ENCODE assay signal across 18 cellular contexts in the genomic region with DNA sequence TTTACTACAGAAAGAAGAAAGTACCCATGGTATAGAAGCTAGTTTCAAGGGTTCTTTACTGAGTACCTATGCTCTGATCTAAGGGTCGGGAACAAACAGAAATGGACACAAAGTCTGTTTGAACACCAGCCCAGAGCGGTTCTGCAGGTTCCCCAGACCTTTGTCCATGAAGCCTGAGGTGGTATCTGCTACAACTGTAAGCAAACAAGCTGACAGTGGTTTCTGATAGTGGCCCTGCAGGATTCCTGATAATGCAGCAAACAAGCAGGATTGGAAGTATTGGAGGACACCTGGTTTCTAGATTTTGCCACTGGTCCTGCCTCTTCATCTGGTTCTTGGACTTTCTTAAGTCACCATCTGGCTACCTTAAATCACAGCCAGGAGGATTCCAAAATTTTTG. TPM values are rescaled to one million over a fixed set of nuclear protein-coding genes. Genes with fewer than 3 reads are reported as not detected.
"Had no signal": no experiment of that assay in that cellular context is flagged by ENCODE, and none has a peak within 500 bp of the region (broad histone marks: within the 10 kb centered on the region; RNA-seq: fewer than 3 reads in every experiment).

No MANE protein-coding gene starts in this region.

- H3K27ac ChIP-seq: esophagus muscularis mucosa had no signal

- H3K27me3 Mint-ChIP-seq: activated CD4-positive, alpha-beta T cell treated with anti-CD3 and anti-CD28 coated beads, Interleukin-2, amount 10 ng/mL, durations not matched to agents 24 days and 14 days had no signal

- H3K9me3 ChIP-seq: esophagus muscularis mucosa had no signal

- H3K4me3 ChIP-seq: esophagus muscularis mucosa had no signal

- H3K4me3 Mint-ChIP-seq: activated B cell treated with CpG ODN at 0.5 μM for 24 hours; activated CD4-positive, alpha-beta T cell treated with anti-CD3 and anti-CD28 coated beads, Interleukin-2, amount 10 ng/mL, durations not matched to agents 24 days and 14 days; brain; nephron progenitor cell; stimulated activated naive CD8-positive, alpha-beta T cell treated with anti-CD3 and anti-CD28 coated beads, Interleukin-15, Interleukin-2, amounts not matched to agents 100 ng/mL and 50 ng/mL, for 24 hours; T-helper 17 cell had no signal

- H3K36me3 Mint-ChIP-seq: brain had no signal

- DNase-seq: activated B cell treated with CpG ODN at 0.5 μM for 24 hours; activated CD4-positive, alpha-beta T cell treated with anti-CD3 and anti-CD28 coated beads, Interleukin-2, amount 10 ng/mL, durations not matched to agents 24 days and 14 days; activated naive CD4-positive, alpha-beta T cell treated with Interleukin-2 at 50 U/mL for 16 hours; cerebellar nuclear complex; dermis blood vessel endothelial cell; glutamatergic neuron; left colon; nephron progenitor cell; stimulated activated CD4-positive, alpha-beta T cell treated with anti-CD3 and anti-CD28 coated beads, Interleukin-4, amount 100 ng/mL, for 1 hour; stimulated activated CD8-positive, alpha-beta memory T cell treated with anti-CD3 and anti-CD28 coated beads, Interleukin-4, amount 100 ng/mL, for 48 hours; T-helper 17 cell had no signal

- H3K9me3 Mint-ChIP-seq: activated B cell treated with CpG ODN at 0.5 μM for 24 hours; activated CD4-positive, alpha-beta T cell treated with anti-CD3 and anti-CD28 coated beads, Interleukin-2, amount 10 ng/mL, durations not matched to agents 24 days and 14 days; brain; nephron progenitor cell; stimulated activated naive CD8-positive, alpha-beta T cell treated with anti-CD3 and anti-CD28 coated beads, Interleukin-15, Interleukin-2, amounts not matched to agents 100 ng/mL and 50 ng/mL, for 24 hours had no signal

- H3K27ac Mint-ChIP-seq: activated B cell treated with CpG ODN at 0.5 μM for 24 hours; activated CD4-positive, alpha-beta T cell treated with anti-CD3 and anti-CD28 coated beads, Interleukin-2, amount 10 ng/mL, durations not matched to agents 24 days and 14 days; brain; nephron progenitor cell; stimulated activated naive CD8-positive, alpha-beta T cell treated with anti-CD3 and anti-CD28 coated beads, Interleukin-15, Interleukin-2, amounts not matched to agents 100 ng/mL and 50 ng/mL, for 24 hours; T-helper 17 cell had no signal

- ATAC-seq: left colon, T-helper 17 cell had no signal

- H3K27me3 ChIP-seq: esophagus muscularis mucosa had no signal

- H3K4me1 Mint-ChIP-seq: activated B cell treated with CpG ODN at 0.5 μM for 24 hours; activated CD4-positive, alpha-beta T cell treated with anti-CD3 and anti-CD28 coated beads, Interleukin-2, amount 10 ng/mL, durations not matched to agents 24 days and 14 days; T-helper 17 cell had no signal

RNA-seq across cellular contexts. Expression of a gene that starts 23.7 kb away (rescaled TPM):
- total RNA-seq: activated B cell treated with CpG ODN at 0.5 μM for 24 hours; activated CD4-positive, alpha-beta T cell treated with anti-CD3 and anti-CD28 coated beads, Interleukin-2, amount 10 ng/mL, durations not matched to agents 24 days and 14 days; dermis blood vessel endothelial cell; fibroblast of villous mesenchyme; omental fat pad; pulmonary artery endothelial cell; T-helper 17 cell; temporal lobe had no signal
